17 cellular contexts compared by ENCODE assay signal in the genomic region with DNA sequence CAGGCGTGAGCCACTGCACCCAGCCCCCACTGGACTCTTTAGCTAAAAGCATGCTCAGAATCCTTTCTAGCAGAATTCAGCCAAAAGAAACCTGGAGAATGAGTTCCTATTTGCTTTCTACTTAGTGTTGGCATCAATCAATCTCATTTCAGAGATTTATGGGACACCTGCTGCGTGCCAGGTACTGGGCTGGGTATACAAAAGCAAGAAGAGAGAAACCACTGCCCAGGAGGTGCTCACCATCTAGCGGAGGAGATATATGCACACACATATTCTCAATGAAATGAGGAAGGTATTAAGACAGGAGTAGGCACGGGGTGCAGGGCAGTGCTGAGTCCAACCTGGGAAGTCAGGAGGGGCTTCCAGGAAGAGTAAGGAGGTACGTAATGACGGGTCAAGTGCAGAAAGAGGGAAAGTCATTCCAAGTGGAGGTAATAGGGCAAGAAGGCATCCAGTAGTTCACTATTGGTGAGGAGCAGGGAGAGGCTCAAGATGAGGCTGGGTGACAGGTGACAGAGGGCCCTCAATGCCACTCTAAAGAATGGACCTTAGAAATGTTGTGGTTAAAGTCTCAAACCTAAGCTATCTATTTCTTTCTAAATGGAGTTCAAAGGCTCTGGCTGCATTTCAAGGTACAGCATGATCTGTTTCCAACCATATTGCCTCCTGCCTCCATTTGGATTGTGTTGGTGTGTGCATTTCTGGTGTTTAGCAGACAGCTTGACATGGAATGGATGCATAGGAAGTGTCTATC. TPM values are rescaled to one million over a fixed set of nuclear protein-coding genes. Genes with fewer than 3 reads are reported as not detected.
DNase-seq lines count a peak whose midpoint lies in the region; ATAC-seq and TF ChIP-seq lines count a peak whose summit lies in the region.
"Had no signal": no experiment of that assay in that cellular context is flagged by ENCODE, and none has a peak within 500 bp of the region (broad histone marks: within the 10 kb centered on the region; RNA-seq: fewer than 3 reads in every experiment).

No MANE protein-coding gene starts in this region.

- H3K4ac ChIP-seq in mesenchymal stem cell (ENCODE audit: low read depth in 1 of 2, low read length in 2 of 2), result no peak overlapping the region

- H3K4me1 ChIP-seq in Panc1 (ENCODE audit: control insufficient read depth, insufficient read depth, low read length) (peaks cover 81% of the 10 kb centered on the region), mesenchymal stem cell (ENCODE audit: control insufficient read depth, insufficient read depth, low read depth, low read length) (peaks cover 30% of the 10 kb centered on the region)

- H2BK120ac ChIP-seq in mesenchymal stem cell (ENCODE audit: low read depth, low read length), result no peak overlapping the region

- H2BK15ac ChIP-seq in mesenchymal stem cell (ENCODE audit: low read depth, poor library complexity, severe bottlenecking), result no peak overlapping the region

- no peak overlapping the region for H3K9ac ChIP-seq in mesenchymal stem cell (ENCODE audit: low read length)

- H2AFZ ChIP-seq in mesenchymal stem cell (ENCODE audit: low read depth, low read length), result no peak overlapping the region

- BruUV-seq in Panc1 (replicated peaks; lab: Mats Ljungman, UMichigan), result no TSS peak

- peak overlapping the region; percentile 94 for H2AK5ac ChIP-seq in mesenchymal stem cell (ENCODE audit: low read length, severe bottlenecking)

- intact Hi-C loops in Panc1 (cut with micrococcal nuclease; ENCODE audit: unreplicated experiment), result loop anchor here (10.0 kb wide), 1 partner anchor 161 kb away; no protein-coding TSS in a partner anchor

- H3K27me3 ChIP-seq in Panc1 (ENCODE audit: control insufficient read depth, insufficient read depth, low read length) (no peaks in the 10 kb centered on the region), mesenchymal stem cell (ENCODE audit: control insufficient read depth in 1 of 2, insufficient read depth in 1 of 2, low read length in 2 of 2) (peaks cover 0 to 8% of the 10 kb centered on the region in 2 experiments)
- H3K27me3 ChIP-seq: foreskin keratinocyte had no signal

- H3K9me3 ChIP-seq in Panc1 (ENCODE audit: control insufficient read depth, insufficient read depth, low read depth, low read length) (no peaks in the 10 kb centered on the region), mesenchymal stem cell (ENCODE audit: control insufficient read depth, low read length) (no peaks in the 10 kb centered on the region)

- H3K27ac ChIP-seq in C4-2B (no peak overlapping the region), Panc1 (ENCODE audit: low read length) (peak overlapping the region; percentile 96), mesenchymal stem cell (ENCODE audit: low read length, poor library complexity, severe bottlenecking) (no peak overlapping the region)
- H3K27ac ChIP-seq: foreskin keratinocyte had no signal

- POLR2A ChIA-PET in Panc1 (lab: Charles Lee), result interaction anchor here (1.2 to 2.1 kb wide), 2 partner anchors 12 to 39 kb away, joined by 3 to 6 read pairs; no protein-coding TSS in a partner anchor

- H2BK12ac ChIP-seq in mesenchymal stem cell (ENCODE audit: low read length in 2 of 2), result peak overlapping the region; percentile 40 to 69

- H4K91ac ChIP-seq in mesenchymal stem cell (ENCODE audit: low read length), result no peak overlapping the region

- TF ChIP-seq CTCF in C4-2B (conservative IDR thresholded peaks at IDR 0.05) (peak; percentile 57), Panc1 (IDR thresholded peaks at IDR 0.05) (peak; percentile 63)

- H3K23ac ChIP-seq in mesenchymal stem cell (ENCODE audit: low read length in 2 of 2), result no peak overlapping the region

- no peak overlapping the region for H3K14ac ChIP-seq in mesenchymal stem cell (ENCODE audit: low read length in 2 of 2)

- H3K4me3 ChIP-seq in Panc1 (ENCODE audit: low read depth in 2 of 2, low read length in 2 of 2), result 0 out of 4 replicates have a peak overlapping the region, but pooled peaks of 1 of the 2 experiments have one; percentile 48
- no peak overlapping the region for H3K4me3 ChIP-seq in mesenchymal stem cell (ENCODE audit: insufficient read depth in 1 of 2, low read depth in 1 of 2, low read length in 2 of 2)
- H3K4me3 ChIP-seq: skin epidermis had no signal

- DNase-seq in HT-29 (ENCODE audit: low spot score) (peak; percentile 77), Panc1 (ENCODE audit: low read depth, low spot score) (no peak), mesenchymal stem cell (no peak), amniotic stem cell (lab: John Stamatoyannopoulos, UW) (no peak), Kasumi-1 (lab: John Stamatoyannopoulos, UW) (no peak)
- DNase-seq: activated CD8-positive, alpha-beta T cell treated with anti-CD3 and anti-CD28 coated beads for 36 hours; activated T-cell treated with anti-CD3 and anti-CD28 coated beads, Interleukin-2, amount 50 U/mL, for 24 hours; foreskin keratinocyte; NCI-H2171; stimulated activated CD4-positive, alpha-beta T cell treated with anti-CD3 and anti-CD28 coated beads, Interleukin-2, amount 100 ng/mL, for 48 hours; T-helper 17 cell had no signal

- H3K18ac ChIP-seq in mesenchymal stem cell (ENCODE audit: low read depth in 1 of 2, low read length in 2 of 2), result no peak overlapping the region

- H3K36me3 ChIP-seq in Panc1 (ENCODE audit: control insufficient read depth, insufficient read depth, low read length) (no peaks in the 10 kb centered on the region), mesenchymal stem cell (ENCODE audit: control insufficient read depth in 1 of 2, insufficient read depth in 2 of 2, low read depth in 1 of 2, low read length in 2 of 2) (no peaks in the 10 kb centered on the region)

- no peak overlapping the region for H4K8ac ChIP-seq in mesenchymal stem cell (ENCODE audit: low read length)

- in situ Hi-C loops in Panc1 (cut with HindIII; ENCODE audit: low pct_unique_long_range_greater_than_20kb, low sequenced_read_pairs), result no loop called here

- CTCF ChIA-PET in Panc1 (lab: Charles Lee), result no interaction called here

- no peak overlapping the region for H3K4me2 ChIP-seq in mesenchymal stem cell (ENCODE audit: low read length, poor library complexity, severe bottlenecking)

- 95% methylated on average over 6 of the region's 6 CpGs for WGBS in mesenchymal stem cell

- ATAC-seq in Panc1 (peak; percentile 8; the same call in 1 of the 2 replicates), HG03565 (IDR thresholded peaks at IDR 0.05; ENCODE audit: unreplicated experiment) (no peak), GM18868 (IDR thresholded peaks at IDR 0.05; ENCODE audit: unreplicated experiment) (no peak)
- ATAC-seq: activated CD8-positive, alpha-beta T cell treated with anti-CD3 and anti-CD28 coated beads for 36 hours; foreskin keratinocyte; HepG2; T-helper 17 cell; WTC11 had no signal

- no peak overlapping the region for H2BK5ac ChIP-seq in mesenchymal stem cell (ENCODE audit: low read depth, low read length, poor library complexity, severe bottlenecking)

- H3K79me1 ChIP-seq in mesenchymal stem cell (replicated peaks; ENCODE audit: low read length, poor library complexity, severe bottlenecking), result peaks cover 10% of the 10 kb centered on the region

RNA-seq across cellular contexts. Expression of gene ABLIM1, which starts 22.1 kb away (rescaled TPM):
- total RNA-seq in HT-29 (2014; rRNA removed; shearing (Covaris generic)), result 45.9 and 52.1 TPM in 2 replicates
- total RNA-seq in Panc1 (2021; ENCODE audit: unreplicated experiment), result 274 TPM
- polyA plus RNA-seq in Panc1 (2012; ENCODE audit: insufficient read length), result 97.4 TPM
- 6.7 TPM for polyA plus RNA-seq in mesenchymal stem cell (2013, experiment 1 of 2)
- polyA plus RNA-seq in mesenchymal stem cell (2013, experiment 2 of 2), result 5.9 TPM
